Comparison of ENCODE assay signal across 8 cellular contexts in the genomic region with DNA sequence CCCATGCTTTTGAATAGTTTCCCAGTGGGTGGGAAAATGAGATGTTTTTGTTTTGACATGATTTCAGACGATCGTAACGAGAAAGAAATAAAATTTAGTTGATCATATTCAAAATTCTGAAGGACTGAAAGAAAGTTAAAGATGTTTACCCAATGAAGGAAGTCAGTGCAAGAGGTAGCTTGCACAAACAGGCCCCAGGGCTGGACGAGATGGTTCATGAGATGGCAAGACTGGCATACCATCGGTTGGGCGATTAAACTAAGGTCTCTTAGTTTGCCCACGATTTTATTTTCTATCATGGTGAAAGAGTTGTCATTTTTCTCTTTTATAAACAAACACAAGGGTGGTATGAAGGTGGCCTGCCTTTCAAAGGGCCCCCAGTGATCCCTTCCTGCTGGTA.
"Had no signal": no experiment of that assay in that cellular context is flagged by ENCODE, and none has a peak within 500 bp of the region (broad histone marks: within the 10 kb centered on the region; RNA-seq: fewer than 3 reads in every experiment).

No MANE protein-coding gene starts in this region.

- H3K36me3 ChIP-seq: HAP-1 had no signal

- H3K9me3 ChIP-seq: HAP-1 had no signal

- H3K4me3 ChIP-seq: GM23248, GM23338, HAP-1 had no signal

- H3K4me1 ChIP-seq: HAP-1 had no signal

- H3K27ac ChIP-seq: GM23248 had no signal

- DNase-seq: GOT3, H7, H9, HCEC 1CT, HFFc6 had no signal
